Comparison of ENCODE assay signal across 17 cellular contexts in the genomic region with DNA sequence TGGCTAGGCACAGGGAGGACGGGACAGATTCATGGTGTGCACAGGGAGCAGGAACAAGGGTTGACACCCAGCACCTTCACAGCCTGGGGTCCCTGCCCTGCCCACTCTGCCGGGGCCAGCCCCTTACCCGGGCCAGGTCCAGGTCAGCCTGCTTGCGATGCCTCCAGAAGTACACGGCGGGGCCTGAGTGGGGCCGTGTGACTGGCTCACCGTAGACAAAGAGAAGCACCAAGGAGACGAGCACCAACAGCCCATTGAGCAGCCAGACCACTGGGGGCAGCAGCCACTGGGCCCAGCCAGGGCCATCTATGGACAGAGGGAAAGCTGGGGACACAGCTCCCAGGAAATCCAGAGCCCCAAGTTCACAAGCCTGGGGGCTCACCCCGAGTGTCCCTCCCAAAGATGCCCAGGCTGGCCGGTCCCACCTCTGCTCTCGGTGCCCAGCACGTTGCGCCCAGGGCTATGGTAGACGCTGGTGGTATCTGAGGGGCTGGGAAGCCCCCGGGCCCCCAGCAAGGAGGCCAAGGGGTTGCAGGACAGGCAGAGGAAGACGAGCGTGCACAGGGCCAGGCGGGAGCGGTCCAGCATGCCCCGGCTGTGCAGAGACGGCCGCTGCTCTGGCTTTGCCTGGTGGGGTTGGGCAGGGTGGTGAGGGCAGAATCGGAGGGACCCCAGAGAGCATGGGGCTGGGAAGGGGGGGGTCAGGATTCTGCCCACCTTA. TPM values are rescaled to one million over a fixed set of nuclear protein-coding genes. Genes with fewer than 3 reads are reported as not detected.
A peak's percentile ranks its signal among the peaks of the same experiment; 100 is the strongest.
DNase-seq lines count a peak whose midpoint lies in the region; ATAC-seq and TF ChIP-seq lines count a peak whose summit lies in the region.
"Had no signal": no experiment of that assay in that cellular context is flagged by ENCODE, and none has a peak within 500 bp of the region (broad histone marks: within the 10 kb centered on the region; RNA-seq: fewer than 3 reads in every experiment).

No MANE protein-coding gene starts in this region.

- H3K9me3 ChIP-seq in RWPE2 (ENCODE audit: severe bottlenecking), result no peaks in the 10 kb centered on the region
- H3K9me3 ChIP-seq in CD4-positive, alpha-beta T cell (ENCODE audit: control insufficient read depth, low read length), result no peaks in the 10 kb centered on the region
- H3K9me3 ChIP-seq: BLaER1 treated with 17β-estradiol and CSF1 and Interleukin-3, amounts not matched to agents 10 nM and 100 nM; Peyer's patch had no signal

- peaks cover 25% of the 10 kb centered on the region for H3K4me1 ChIP-seq in RWPE2 (ENCODE audit: insufficient read depth, poor library complexity, severe bottlenecking)

- POLR2A ChIA-PET in CD4-positive, alpha-beta T cell (lab: Charles Lee), result no interaction called here

- peaks cover 21% of the 10 kb centered on the region for H3K4me1 Mint-ChIP-seq in endothelial cell (ENCODE audit: unreplicated experiment)
- H3K4me1 Mint-ChIP-seq in CD4-positive, alpha-beta T cell (ENCODE audit: low read depth), result peaks cover 27% of the 10 kb centered on the region

- CTCF ChIA-PET in CD4-positive, alpha-beta T cell (lab: Charles Lee), result no interaction called here

- no peak for ATAC-seq in RWPE2 (ENCODE audit: low read depth)
- ATAC-seq in GM19455 (IDR thresholded peaks at IDR 0.05; ENCODE audit: unreplicated experiment), result no peak
- ATAC-seq in CD4-positive, alpha-beta T cell (ENCODE audit: poor library complexity), result no peak
- ATAC-seq: naive thymus-derived CD4-positive, alpha-beta T cell had no signal

- intact Hi-C loops in CD4-positive, alpha-beta T cell (cut with DNase I, micrococcal nuclease), result no loop called here

- H3K4me3 ChIP-seq in RWPE2 (ENCODE audit: severe bottlenecking), result no peak overlapping the region
- no peak overlapping the region for H3K4me3 ChIP-seq in retinal pigment epithelial cell (ENCODE audit: low read length)
- H3K4me3 ChIP-seq: BLaER1 treated with 17β-estradiol and CSF1 and Interleukin-3, amounts not matched to agents 10 nM and 100 nM; Peyer's patch had no signal

- peaks cover 91% of the 10 kb centered on the region for H3K36me3 ChIP-seq in RWPE2 (ENCODE audit: low read depth)

- peaks cover 18% of the 10 kb centered on the region for H3K36me3 Mint-ChIP-seq in endothelial cell (ENCODE audit: low read depth, unreplicated experiment)
- H3K36me3 Mint-ChIP-seq in CD4-positive, alpha-beta T cell (ENCODE audit: low read depth), result peaks cover 62% of the 10 kb centered on the region

- H3K27ac Mint-ChIP-seq in endothelial cell (ENCODE audit: unreplicated experiment), result peak overlapping the region; percentile 24
- no peak overlapping the region for H3K27ac Mint-ChIP-seq in CD4-positive, alpha-beta T cell
- H3K27ac Mint-ChIP-seq: activated CD4-positive, alpha-beta memory T cell treated with anti-CD3 and anti-CD28 coated beads for 36 hours; activated naive CD8-positive, alpha-beta T cell had no signal

- no peak for DNase-seq in RWPE2 (ENCODE audit: low spot score)
- no peak for DNase-seq in endothelial cell (ENCODE audit: low spot score)
- DNase-seq in retinal pigment epithelial cell (ENCODE audit: low read depth), result no peak
- no peak for DNase-seq in NCI-H2196 (lab: John Stamatoyannopoulos, UW; ENCODE audit: unreplicated experiment)
- no peak for DNase-seq in GM20000 (ENCODE audit: low spot score)
- DNase-seq in CD4-positive, alpha-beta T cell, result no peak
- DNase-seq: activated CD4-positive, alpha-beta memory T cell treated with anti-CD3 and anti-CD28 coated beads for 36 hours; central memory CD4-positive, alpha-beta T cell; IMR-90; MV-4-11; naive thymus-derived CD4-positive, alpha-beta T cell; NCI-H2107; Peyer's patch had no signal

- H3K27me3 ChIP-seq in RWPE2 (ENCODE audit: insufficient read depth, poor library complexity, severe bottlenecking), result no peaks in the 10 kb centered on the region
- no peaks in the 10 kb centered on the region for H3K27me3 ChIP-seq in CD4-positive, alpha-beta T cell (ENCODE audit: control insufficient read depth, insufficient read depth, low read length)
- H3K27me3 ChIP-seq: BLaER1 treated with 17β-estradiol and CSF1 and Interleukin-3, amounts not matched to agents 10 nM and 100 nM; Peyer's patch had no signal

- no peaks in the 10 kb centered on the region for H3K9me3 Mint-ChIP-seq in endothelial cell (ENCODE audit: unreplicated experiment)
- no peaks in the 10 kb centered on the region for H3K9me3 Mint-ChIP-seq in CD4-positive, alpha-beta T cell
- H3K9me3 Mint-ChIP-seq: activated CD4-positive, alpha-beta memory T cell treated with anti-CD3 and anti-CD28 coated beads for 36 hours had no signal

- H3K27ac ChIP-seq in C4-2B (peak overlapping the region; percentile 96), RWPE2 (ENCODE audit: poor library complexity, severe bottlenecking) (peak overlapping the region; percentile 16)
- H3K27ac ChIP-seq in CD4-positive, alpha-beta T cell (ENCODE audit: low read depth, low read length), result no peak overlapping the region
- H3K27ac ChIP-seq: Peyer's patch had no signal

- TF ChIP-seq CTCF in C4-2B (conservative IDR thresholded peaks at IDR 0.05) (no peak), RWPE2 (IDR thresholded peaks at IDR 0.05; ENCODE audit: poor library complexity, severe bottlenecking) (no peak), endothelial cell (IDR thresholded peaks at IDR 0.05; ENCODE audit: unreplicated experiment) (no peak), retinal pigment epithelial cell (conservative IDR thresholded peaks at IDR 0.05; ENCODE audit: low read depth, low read length) (peak; percentile 25), GM20000 (IDR thresholded peaks at IDR 0.05; ENCODE audit: extremely low read depth, missing control alignments) (no peak)
- TF ChIP-seq CTCF in CD4-positive, alpha-beta T cell (IDR thresholded peaks at IDR 0.05), result no peak

- H3K27me3 Mint-ChIP-seq in endothelial cell (ENCODE audit: unreplicated experiment), result peaks cover 36% of the 10 kb centered on the region
- H3K27me3 Mint-ChIP-seq in CD4-positive, alpha-beta T cell, result no peaks in the 10 kb centered on the region
- H3K27me3 Mint-ChIP-seq: activated CD4-positive, alpha-beta memory T cell treated with anti-CD3 and anti-CD28 coated beads for 36 hours; activated naive CD8-positive, alpha-beta T cell; naive thymus-derived CD4-positive, alpha-beta T cell had no signal

- no peak overlapping the region for H3K4me3 Mint-ChIP-seq in endothelial cell (ENCODE audit: unreplicated experiment)
- no peak overlapping the region for H3K4me3 Mint-ChIP-seq in CD4-positive, alpha-beta T cell
- H3K4me3 Mint-ChIP-seq: activated CD4-positive, alpha-beta memory T cell treated with anti-CD3 and anti-CD28 coated beads for 36 hours; activated naive CD8-positive, alpha-beta T cell; naive thymus-derived CD4-positive, alpha-beta T cell had no signal

RNA-seq across cellular contexts. Expression of gene SREBF1, which starts 19.8 kb away (rescaled TPM):
- total RNA-seq in endothelial cell (ENCODE audit: unreplicated experiment), result 146 TPM
- 100 to 1,000 TPM; 249 to 264 TPM for total RNA-seq in CD4-positive, alpha-beta T cell
